In genomic region chr1:175833502-175833901, GRCh38 we compare ENCODE assay signal across 35 cellular contexts.
"Had no signal": no experiment of that assay in that cellular context is flagged by ENCODE, and none has a peak within 500 bp of the region (broad histone marks: within the 10 kb centered on the region; RNA-seq: fewer than 3 reads in every experiment).

No MANE protein-coding gene starts in this region.

- H3K9me3 Mint-ChIP-seq: activated CD4-positive, alpha-beta memory T cell treated with anti-CD3 and anti-CD28 coated beads, Interleukin-2, amount 10 ng/mL, durations not matched to agents 7 days and 5 days had no signal

- H3K9me3 ChIP-seq: body of pancreas, Peyer's patch, SJSA1 had no signal

- H3K27ac ChIP-seq: body of pancreas, breast epithelium, Peyer's patch, SJSA1, WERI-Rb-1 had no signal

- H3K27me3 Mint-ChIP-seq: activated CD4-positive, alpha-beta memory T cell treated with anti-CD3 and anti-CD28 coated beads, Interleukin-2, amount 10 ng/mL, durations not matched to agents 7 days and 5 days had no signal

- H3K4me3 ChIP-seq: body of pancreas, breast epithelium, Peyer's patch, SJSA1 had no signal

- H3K4me1 ChIP-seq: body of pancreas, breast epithelium, Peyer's patch, SJSA1 had no signal

- H3K4me3 Mint-ChIP-seq: activated CD4-positive, alpha-beta memory T cell treated with anti-CD3 and anti-CD28 coated beads, Interleukin-2, amount 10 ng/mL, durations not matched to agents 7 days and 5 days; activated CD8-positive, alpha-beta memory T cell treated with anti-CD3 and anti-CD28 coated beads, Interleukin-2, amount 10 ng/mL, durations not matched to agents 7 days and 5 days; activated naive CD8-positive, alpha-beta T cell treated with anti-CD3 and anti-CD28 coated beads for 36 hours; activated T-cell treated with anti-CD3 and anti-CD28 coated beads, Interleukin-2, amount 50 U/mL, for 72 hours; activated T-helper 17 cell treated with anti-CD3 and anti-CD28 coated beads, Interleukin-2, amount 50 U/mL, for 72 hours; T-cell; T-helper 17 cell had no signal

- H3K36me3 ChIP-seq: breast epithelium, Peyer's patch, SJSA1, WERI-Rb-1 had no signal

- H3K4me1 Mint-ChIP-seq: activated CD4-positive, alpha-beta memory T cell treated with anti-CD3 and anti-CD28 coated beads, Interleukin-2, amount 10 ng/mL, durations not matched to agents 7 days and 5 days; activated CD8-positive, alpha-beta memory T cell treated with anti-CD3 and anti-CD28 coated beads, Interleukin-2, amount 10 ng/mL, durations not matched to agents 7 days and 5 days; activated naive CD8-positive, alpha-beta T cell treated with anti-CD3 and anti-CD28 coated beads for 36 hours; activated T-helper 17 cell treated with anti-CD3 and anti-CD28 coated beads, Interleukin-2, amount 50 U/mL, for 72 hours; T-cell; T-helper 17 cell had no signal

- H3K27ac Mint-ChIP-seq: activated CD4-positive, alpha-beta memory T cell treated with anti-CD3 and anti-CD28 coated beads, Interleukin-2, amount 10 ng/mL, durations not matched to agents 7 days and 5 days; activated CD8-positive, alpha-beta memory T cell treated with anti-CD3 and anti-CD28 coated beads, Interleukin-2, amount 10 ng/mL, durations not matched to agents 7 days and 5 days; activated naive CD8-positive, alpha-beta T cell treated with anti-CD3 and anti-CD28 coated beads for 36 hours; activated T-cell treated with anti-CD3 and anti-CD28 coated beads, Interleukin-2, amount 50 U/mL, for 72 hours; activated T-helper 17 cell treated with anti-CD3 and anti-CD28 coated beads, Interleukin-2, amount 50 U/mL, for 72 hours; T-cell; T-helper 17 cell had no signal

- H3K36me3 Mint-ChIP-seq: activated CD8-positive, alpha-beta memory T cell treated with anti-CD3 and anti-CD28 coated beads, Interleukin-2, amount 10 ng/mL, durations not matched to agents 7 days and 5 days; activated naive CD8-positive, alpha-beta T cell treated with anti-CD3 and anti-CD28 coated beads for 36 hours; T-cell had no signal

- FAIRE-seq: astrocyte had no signal

- H3K27me3 ChIP-seq: body of pancreas, breast epithelium, Peyer's patch, SJSA1 had no signal

- DNase-seq: activated CD4-positive, alpha-beta memory T cell treated with anti-CD3 and anti-CD28 coated beads, Interleukin-2, amount 10 ng/mL, durations not matched to agents 7 days and 5 days; activated CD4-positive, alpha-beta T cell treated with anti-CD3 and anti-CD28 coated beads for 1 hour; activated CD4-positive, alpha-beta T cell treated with anti-CD3 and anti-CD28 coated beads for 48 hours; activated CD4-positive, CD25-positive, alpha-beta regulatory T cell; activated CD8-positive, alpha-beta memory T cell treated with anti-CD3 and anti-CD28 coated beads for 24 hours; activated CD8-positive, alpha-beta memory T cell treated with anti-CD3 and anti-CD28 coated beads, Interleukin-2, amount 10 ng/mL, durations not matched to agents 7 days and 5 days; activated effector memory CD4-positive, alpha-beta T cell treated with anti-CD3 and anti-CD28 coated beads, Interleukin-2, amount 50 U/mL, for 16 hours; activated naive CD4-positive, alpha-beta T cell; activated naive CD4-positive, alpha-beta T cell treated with anti-CD3 and anti-CD28 coated beads, Interleukin-2, amount 50 U/mL, for 16 hours; activated naive CD8-positive, alpha-beta T cell treated with anti-CD3 and anti-CD28 coated beads for 36 hours; activated T-cell treated with anti-CD3 and anti-CD28 coated beads, Interleukin-2, amount 50 U/mL, for 1 hour; activated T-cell treated with anti-CD3 and anti-CD28 coated beads, Interleukin-2, amount 50 U/mL, for 72 hours; amygdala; body of pancreas; cerebellar nuclear complex; Karpas-422; NCI-H1105; NCI-H1417 treated with DMSO at 0.1 percent for 48 hours; NCI-H187 treated with DMSO at 0.1 percent for 48 hours; NCI-H2081; NCI-H345; NCI-H524 treated with DMSO at 0.1 percent for 48 hours; PC-3; Peyer's patch; RPMI8226; SHP77 treated with DMSO at 0.1 percent for 48 hours; T-cell; T-helper 17 cell; T-helper 9 cell; WERI-Rb-1 had no signal

- ATAC-seq: activated CD8-positive, alpha-beta memory T cell treated with anti-CD3 and anti-CD28 coated beads, Interleukin-2, amount 10 ng/mL, durations not matched to agents 7 days and 5 days; activated T-cell treated with anti-CD3 and anti-CD28 coated beads, Interleukin-2, amount 50 U/mL, for 72 hours; activated T-helper 17 cell treated with anti-CD3 and anti-CD28 coated beads, Interleukin-2, amount 50 U/mL, for 72 hours; body of pancreas; PC-3; SK-N-SH treated with all-trans-retinoic acid at 6 μM for 48 hours; T-cell; T-helper 17 cell had no signal
